10 cellular contexts compared by ENCODE assay signal in genomic region chr13:91375119-91375729, GRCh38. TPM values are rescaled to one million over a fixed set of nuclear protein-coding genes. Genes with fewer than 3 reads are reported as not detected.
DNase-seq lines count a peak whose midpoint lies in the region; ATAC-seq and TF ChIP-seq lines count a peak whose summit lies in the region.
"Had no signal": no experiment of that assay in that cellular context is flagged by ENCODE, and none has a peak within 500 bp of the region (broad histone marks: within the 10 kb centered on the region; RNA-seq: fewer than 3 reads in every experiment).

No MANE protein-coding gene starts in this region.

- H3K9me2 ChIP-seq in PC-9 (ENCODE audit: insufficient read depth), result no peaks in the 10 kb centered on the region

- no peaks in the 10 kb centered on the region for H3K9me3 ChIP-seq in CD8-positive, alpha-beta T cell (ENCODE audit: low read length)
- H3K9me3 ChIP-seq in PC-9 (ENCODE audit: insufficient read depth, low read depth), result 0 out of 2 replicates have a peak, but pooled peaks cover 3% of the 10 kb centered on the region
- H3K9me3 ChIP-seq: neutrophil had no signal

- POLR2A ChIA-PET in CD8-positive, alpha-beta T cell (lab: Charles Lee), result no interaction called here
- POLR2A ChIA-PET in PC-9 (lab: Charles Lee; ENCODE audit: unreplicated experiment), result no interaction called here

- no peak overlapping the region for H3K27ac Mint-ChIP-seq in CD8-positive, alpha-beta T cell
- H3K27ac Mint-ChIP-seq: T-helper 1 cell treated with Interleukin-12 subunit alpha and Interleukin-12 subunit beta and Interleukin-4 antibody, amounts not matched to agents 30 μg/mL and 1 μg/mL, for 36 hours had no signal

- peak; percentile 36 for TF ChIP-seq CTCF in CD8-positive, alpha-beta T cell (IDR thresholded peaks at IDR 0.05)
- peak; percentile 52; the same call in 1 of the 2 replicates for TF ChIP-seq CTCF in PC-9 (conservative IDR thresholded peaks at IDR 0.05)
- TF ChIP-seq CTCF in fibroblast of villous mesenchyme (IDR thresholded peaks at IDR 0.05; ENCODE audit: insufficient read depth, low read depth, low read length), result peak; percentile 56

- BruUV-seq in PC-9 (replicated peaks; lab: Mats Ljungman, UMichigan), result no TSS peak

- peaks cover 15% of the 10 kb centered on the region for H3K27me3 Mint-ChIP-seq in CD8-positive, alpha-beta T cell (ENCODE audit: low read depth)

- no peak overlapping the region for H3K27ac ChIP-seq in CD8-positive, alpha-beta T cell (ENCODE audit: low read depth, low read length)
- no peak overlapping the region for H3K27ac ChIP-seq in PC-9
- H3K27ac ChIP-seq: neutrophil had no signal

- intact Hi-C loops in CD8-positive, alpha-beta T cell (cut with DNase I, micrococcal nuclease), result loop anchor here (1.0 to 2.0 kb wide), 2 partner anchors 32 to 347 kb away; no protein-coding TSS in a partner anchor
- intact Hi-C loops in PC-9 (cut with micrococcal nuclease; ENCODE audit: unreplicated experiment), result no loop called here

- no peak overlapping the region for H3K4me2 ChIP-seq in PC-9

- H3K79me2 ChIP-seq in PC-9 (ENCODE audit: low read depth), result no peaks in the 10 kb centered on the region

- no peaks in the 10 kb centered on the region for H3K27me3 ChIP-seq in CD8-positive, alpha-beta T cell (ENCODE audit: insufficient read depth, low read length)
- H3K27me3 ChIP-seq in PC-9 (ENCODE audit: insufficient read depth, low read depth), result no peaks in the 10 kb centered on the region
- H3K27me3 ChIP-seq: neutrophil had no signal

- no peak overlapping the region for H3K4me3 ChIP-seq in CD8-positive, alpha-beta T cell (ENCODE audit: low read depth, low read length)
- no peak overlapping the region for H3K4me3 ChIP-seq in PC-9
- H3K4me3 ChIP-seq in fibroblast of villous mesenchyme (ENCODE audit: low read depth, low read length), result no peak overlapping the region

- CTCF ChIA-PET in CD8-positive, alpha-beta T cell (lab: Charles Lee), result no interaction called here
- CTCF ChIA-PET in PC-9 (lab: Charles Lee), result no interaction called here

- peaks cover 3% of the 10 kb centered on the region for H3K4me1 Mint-ChIP-seq in CD8-positive, alpha-beta T cell (ENCODE audit: low read depth)

- peak; percentile 55 for ATAC-seq in CD8-positive, alpha-beta T cell
- ATAC-seq in GM18873 (IDR thresholded peaks at IDR 0.05; ENCODE audit: low FRiP score, unreplicated experiment), result peak; percentile 94
- ATAC-seq in HG02973 (IDR thresholded peaks at IDR 0.05; ENCODE audit: unreplicated experiment), result peak; percentile 98

- H2AFZ ChIP-seq in PC-9, result no peak overlapping the region

- H3K36me3 ChIP-seq in CD8-positive, alpha-beta T cell (ENCODE audit: insufficient read depth, low read length), result no peaks in the 10 kb centered on the region
- no peaks in the 10 kb centered on the region for H3K36me3 ChIP-seq in PC-9 (ENCODE audit: low read depth)
- H3K36me3 ChIP-seq: neutrophil had no signal

- no peaks in the 10 kb centered on the region for H3K4me1 ChIP-seq in CD8-positive, alpha-beta T cell (ENCODE audit: insufficient read depth, low read length)
- H3K4me1 ChIP-seq in PC-9 (replicated peaks; ENCODE audit: insufficient read depth), result no peaks in the 10 kb centered on the region

- no peaks in the 10 kb centered on the region for H3F3A ChIP-seq in PC-9 (ENCODE audit: insufficient read depth, low read depth)

- no peaks in the 10 kb centered on the region for H4K20me1 ChIP-seq in PC-9 (ENCODE audit: insufficient read depth)

- H3K36me3 Mint-ChIP-seq in CD8-positive, alpha-beta T cell, result no peaks in the 10 kb centered on the region

- H3K4me3 Mint-ChIP-seq in CD8-positive, alpha-beta T cell, result no peak overlapping the region
- H3K4me3 Mint-ChIP-seq: T-helper 1 cell treated with Interleukin-12 subunit alpha and Interleukin-12 subunit beta and Interleukin-4 antibody, amounts not matched to agents 30 μg/mL and 1 μg/mL, for 36 hours had no signal

- H3K9me3 Mint-ChIP-seq in CD8-positive, alpha-beta T cell, result no peaks in the 10 kb centered on the region
- H3K9me3 Mint-ChIP-seq: T-helper 1 cell treated with Interleukin-12 subunit alpha and Interleukin-12 subunit beta and Interleukin-4 antibody, amounts not matched to agents 30 μg/mL and 1 μg/mL, for 36 hours had no signal

- DNase-seq in CD8-positive, alpha-beta T cell, result no peak
- DNase-seq in PC-9 (no peak), fibroblast of villous mesenchyme (ENCODE audit: low read depth) (no peak), cerebellum (ENCODE audit: low spot score) (no peak), DMS153 treated with DMSO at 0.1 percent for 48 hours (lab: John Stamatoyannopoulos, UW; ENCODE audit: unreplicated experiment) (no peak), 8988T (no peak)

RNA-seq across cellular contexts. Expression of gene GPC5, which starts 23.2 kb away (rescaled TPM):
- total RNA-seq in CD8-positive, alpha-beta T cell, result under 1 TPM in 1 of 2 experiments, not detected in 1; 0.14 TPM
- total RNA-seq in PC-9 (2021), result not detected in 2 replicates
- total RNA-seq in fibroblast of villous mesenchyme, result not detected in 2 replicates
- 15.1 TPM for total RNA-seq in cerebellum

RNA-seq across cellular contexts. Expression of gene MIR17HG, which starts 27.7 kb away (rescaled TPM):
- total RNA-seq in CD8-positive, alpha-beta T cell, result 1 to 10 TPM; 6.4 TPM
- total RNA-seq in PC-9 (2021), result 6.5 and 6.9 TPM in 2 replicates
- total RNA-seq in fibroblast of villous mesenchyme, result 3.2 and 3.9 TPM in 2 replicates
- total RNA-seq in cerebellum, result 32.2 TPM

Comparison
In these comparisons a context has a peak if more than half of its experiments do, and no peak if none do; other contexts are left out.
1. RNA of gene GPC5, which starts 23.2 kb away (total RNA-seq): 15.1 TPM in cerebellum (single experiment); not detected in PC-9, 0.14 TPM in CD8-positive, alpha-beta T cell and not detected in fibroblast of villous mesenchyme; every median in the first group is over 10 times any median in the second.
2. Peak in every context shown above with its lines, with median percentiles within 50 percentile points of each other: ATAC-seq and CTCF ChIP-seq.